19 cellular contexts compared by ENCODE assay signal in genomic region chr1:43370564-43370963, GRCh38. TPM values are rescaled to one million over a fixed set of nuclear protein-coding genes. Genes with fewer than 3 reads are reported as not detected.
DNase-seq lines count a peak whose midpoint lies in the region; ATAC-seq and TF ChIP-seq lines count a peak whose summit lies in the region.
"Had no signal": no experiment of that assay in that cellular context is flagged by ENCODE, and none has a peak within 500 bp of the region (broad histone marks: within the 10 kb centered on the region; RNA-seq: fewer than 3 reads in every experiment).

No MANE protein-coding gene starts in this region.

- no peak overlapping the region for H3K9ac ChIP-seq in colonic mucosa (ENCODE audit: low read depth in 2 of 2, low read length in 2 of 2)
- H3K9ac ChIP-seq: SK-N-SH had no signal

- H3K27me3 ChIP-seq in ACC112 (ENCODE audit: insufficient read depth, low read length) (no peaks in the 10 kb centered on the region), right atrium auricular region (no peaks in the 10 kb centered on the region), colonic mucosa (no peaks in the 10 kb centered on the region)
- H3K27me3 ChIP-seq in CD8-positive, alpha-beta memory T cell (ENCODE audit: insufficient read depth, low read length, poor library complexity, severe bottlenecking): no peaks in the 10 kb centered on the region
- H3K27me3 ChIP-seq: left lung, Peyer's patch, testis had no signal

- no peaks in the 10 kb centered on the region for H3K27me3 Mint-ChIP-seq in CD8-positive, alpha-beta memory T cell
- H3K27me3 Mint-ChIP-seq in T-helper 17 cell: no peaks in the 10 kb centered on the region
- no peaks in the 10 kb centered on the region for H3K27me3 Mint-ChIP-seq in naive thymus-derived CD8-positive, alpha-beta T cell

- peak overlapping the region in 4 of 7 donors; percentile 59 to 80 (median 70) for H3K4me3 Mint-ChIP-seq in CD8-positive, alpha-beta memory T cell
- peak overlapping the region; percentile 74 for H3K4me3 Mint-ChIP-seq in T-helper 17 cell
- peak overlapping the region in 5 of 10 donors; percentile 3 to 61 (median 20) for H3K4me3 Mint-ChIP-seq in naive thymus-derived CD8-positive, alpha-beta T cell

- CTCF ChIA-PET in CD8-positive, alpha-beta memory T cell (lab: Charles Lee): interaction anchor here (1.2 kb wide), 1 partner anchor 12 kb away, joined by 3 read pairs; no protein-coding TSS in a partner anchor

- H3K36me3 ChIP-seq in ACC112 (ENCODE audit: insufficient read depth, low read length): no peaks in the 10 kb centered on the region
- no peaks in the 10 kb centered on the region for H3K36me3 ChIP-seq in CD8-positive, alpha-beta memory T cell (ENCODE audit: insufficient read depth, low read length)
- H3K36me3 ChIP-seq in right atrium auricular region: no peaks in the 10 kb centered on the region
- H3K36me3 ChIP-seq in colonic mucosa: no peaks in the 10 kb centered on the region
- H3K36me3 ChIP-seq: Peyer's patch had no signal

- TF ChIP-seq CTCF in right atrium auricular region (IDR thresholded peaks at IDR 0.05) (no peak), colonic mucosa (IDR thresholded peaks at IDR 0.05) (no peak)

- peaks cover 40% of the 10 kb centered on the region for H3K79me2 ChIP-seq in ACC112 (ENCODE audit: control insufficient read depth, insufficient read depth, low read length, unreplicated experiment)

- no peak for ATAC-seq in T-helper 17 cell
- no peak for ATAC-seq in naive thymus-derived CD8-positive, alpha-beta T cell
- ATAC-seq: left lung had no signal

- no peaks in the 10 kb centered on the region for H3K9me3 ChIP-seq in CD8-positive, alpha-beta memory T cell (ENCODE audit: low read length)
- no peaks in the 10 kb centered on the region for H3K9me3 ChIP-seq in T-helper 17 cell (ENCODE audit: control insufficient read depth, low read length, poor library complexity, severe bottlenecking)
- no peaks in the 10 kb centered on the region for H3K9me3 ChIP-seq in right atrium auricular region
- H3K9me3 ChIP-seq in colonic mucosa: no peaks in the 10 kb centered on the region
- H3K9me3 ChIP-seq: left lung, Peyer's patch, SK-N-SH, testis had no signal

- H3K4me3 ChIP-seq in ACC112 (ENCODE audit: low read depth, low read length) (no peak overlapping the region), right atrium auricular region (no peak overlapping the region), colonic mucosa (no peak overlapping the region)
- H3K4me3 ChIP-seq in CD8-positive, alpha-beta memory T cell (ENCODE audit: low read length): no peak overlapping the region
- H3K4me3 ChIP-seq: left lung, Peyer's patch, testis had no signal

- H3K9me3 Mint-ChIP-seq in CD8-positive, alpha-beta memory T cell: no peaks in the 10 kb centered on the region
- H3K9me3 Mint-ChIP-seq in naive thymus-derived CD8-positive, alpha-beta T cell: no peaks in the 10 kb centered on the region

- DNase-seq in CD8-positive, alpha-beta memory T cell: no peak
- DNase-seq in T-helper 17 cell (no peak), right atrium auricular region (ENCODE audit: low spot score) (no peak), colonic mucosa (no peak), DMS79 (lab: John Stamatoyannopoulos, UW) (no peak)
- DNase-seq in naive thymus-derived CD8-positive, alpha-beta T cell: no peak
- DNase-seq: activated CD4-positive, alpha-beta T cell treated with anti-CD3 and anti-CD28 coated beads for 48 hours; GOT3; head of caudate nucleus; left lung; NCI-H345; occipital lobe; Peyer's patch; retina; SK-N-SH; testis had no signal

- H3K27ac Mint-ChIP-seq in CD8-positive, alpha-beta memory T cell: peak overlapping the region in 5 of 8 donors; percentile 35 to 90 (median 69)
- no peak overlapping the region for H3K27ac Mint-ChIP-seq in T-helper 17 cell
- peak overlapping the region in 6 of 10 donors; percentile 6 to 87 (median 52) for H3K27ac Mint-ChIP-seq in naive thymus-derived CD8-positive, alpha-beta T cell

- H3K36me3 Mint-ChIP-seq in CD8-positive, alpha-beta memory T cell: peaks cover 0 to 12% (median under 1%) of the 10 kb centered on the region in 3 donors
- H3K36me3 Mint-ChIP-seq in T-helper 17 cell (ENCODE audit: low read depth): peaks cover 5% of the 10 kb centered on the region
- H3K36me3 Mint-ChIP-seq in naive thymus-derived CD8-positive, alpha-beta T cell: peaks cover 0 to 7% (median 0%) of the 10 kb centered on the region in 3 donors

- no peak overlapping the region for H2AFZ ChIP-seq in ACC112 (ENCODE audit: low read length, unreplicated experiment)

- POLR2A ChIA-PET in CD8-positive, alpha-beta memory T cell (lab: Charles Lee): interaction anchor here (0.9 kb wide), 1 partner anchor 337 kb away, joined by 3 read pairs; the partner anchor contains the start of gene ST3GAL3
- POLR2A ChIA-PET in naive thymus-derived CD8-positive, alpha-beta T cell (lab: Charles Lee): interaction anchor here (0.6 to 1.0 kb wide), 2 partner anchors 10 to 18 kb away, joined by 3 to 5 read pairs; no protein-coding TSS in a partner anchor

- H3K4me1 ChIP-seq in ACC112 (ENCODE audit: control insufficient read depth, insufficient read depth, low read length, unreplicated experiment): peaks cover 52% of the 10 kb centered on the region
- peaks cover 20% of the 10 kb centered on the region for H3K4me1 ChIP-seq in CD8-positive, alpha-beta memory T cell (ENCODE audit: insufficient read depth, low read length)
- H3K4me1 ChIP-seq in right atrium auricular region: peaks cover 0 to 47% of the 10 kb centered on the region in 2 donors
- H3K4me1 ChIP-seq in colonic mucosa: peaks cover 8% of the 10 kb centered on the region

- H3K27ac ChIP-seq in ACC112 (ENCODE audit: low read depth, low read length) (peak overlapping the region; percentile 92; the same call in 1 of the 2 replicates), right atrium auricular region (no peak overlapping the region), colonic mucosa (no peak overlapping the region)
- no peak overlapping the region for H3K27ac ChIP-seq in CD8-positive, alpha-beta memory T cell (ENCODE audit: low read depth, low read length)
- H3K27ac ChIP-seq: left lung, Peyer's patch, testis had no signal

- intact Hi-C loops in colonic mucosa (cut with DNase I): no loop called here

- peaks cover 28 to 42% (median 37%) of the 10 kb centered on the region in 3 donors for H3K4me1 Mint-ChIP-seq in CD8-positive, alpha-beta memory T cell
- H3K4me1 Mint-ChIP-seq in T-helper 17 cell: peaks cover 28% of the 10 kb centered on the region
- H3K4me1 Mint-ChIP-seq in naive thymus-derived CD8-positive, alpha-beta T cell: peaks cover 23 to 42% (median 37%) of the 10 kb centered on the region in 4 donors

RNA-seq across cellular contexts. Expression of gene ELOVL1, which starts 2.8 kb away (rescaled TPM):
- 10 to 100 TPM; 89.1 to 98.8 TPM for total RNA-seq in CD8-positive, alpha-beta memory T cell
- 83.9 TPM for polyA plus RNA-seq in CD8-positive, alpha-beta memory T cell
- total RNA-seq in T-helper 17 cell (10 to 100 TPM; 32.3 to 36.9 TPM), right atrium auricular region (10 to 100 TPM; 24.3 to 41.4 TPM), colonic mucosa (100 to 1,000 TPM; 165 to 176 TPM)
- total RNA-seq in naive thymus-derived CD8-positive, alpha-beta T cell: 10 to 100 TPM; 30.3 to 30.8 TPM
- 10 to 100 TPM; 39.8 to 49.4 (median 45.4) TPM for polyA plus RNA-seq in naive thymus-derived CD8-positive, alpha-beta T cell

RNA-seq across cellular contexts. Expression of gene CDC20, which starts 11.8 kb away (rescaled TPM):
- 100 to 1,000 TPM; 118 to 129 TPM for total RNA-seq in CD8-positive, alpha-beta memory T cell
- polyA plus RNA-seq in CD8-positive, alpha-beta memory T cell: 0.37 TPM
- under 1 TPM; 0.65 to 0.97 TPM for total RNA-seq in T-helper 17 cell
- under 1 TPM; 0.39 to 0.77 TPM for total RNA-seq in naive thymus-derived CD8-positive, alpha-beta T cell
- polyA plus RNA-seq in naive thymus-derived CD8-positive, alpha-beta T cell: under 1 TPM in 1 of 3 donors, not detected in 2; 0.59 TPM
- 1 to 10 TPM in 1 of 2 donors, under 1 TPM in 1; 0.63 to 2.5 TPM for total RNA-seq in right atrium auricular region
- 100 to 1,000 TPM in 1 of 2 donors, 10 to 100 TPM in 1; 42.6 to 201 TPM for total RNA-seq in colonic mucosa

RNA-seq across cellular contexts. Expression of gene MED8, which starts 19.0 kb away (rescaled TPM):
- 10 to 100 TPM; 40.5 to 41.3 TPM for total RNA-seq in CD8-positive, alpha-beta memory T cell
- polyA plus RNA-seq in CD8-positive, alpha-beta memory T cell: 36.7 TPM
- 10 to 100 TPM; 13.7 to 16.4 TPM for total RNA-seq in T-helper 17 cell
- 10 to 100 TPM; 28.5 to 29.8 TPM for total RNA-seq in naive thymus-derived CD8-positive, alpha-beta T cell
- polyA plus RNA-seq in naive thymus-derived CD8-positive, alpha-beta T cell: 10 to 100 TPM; 16.8 to 34.7 (median 30.6) TPM
- 10 to 100 TPM; 18.8 to 21.3 TPM for total RNA-seq in right atrium auricular region
- total RNA-seq in colonic mucosa: 10 to 100 TPM; 39.2 to 51.3 TPM

RNA-seq across cellular contexts. Expression of gene SZT2, which starts 19.1 kb away (rescaled TPM):
- 10 to 100 TPM; 34.4 to 35.1 TPM for total RNA-seq in CD8-positive, alpha-beta memory T cell
- polyA plus RNA-seq in CD8-positive, alpha-beta memory T cell: 7.2 TPM
- total RNA-seq in T-helper 17 cell: 10 to 100 TPM; 87.0 to 92.1 TPM
- total RNA-seq in naive thymus-derived CD8-positive, alpha-beta T cell: 100 to 1,000 TPM; 133 to 138 TPM
- 1 to 10 TPM; 2.1 to 7.9 (median 4.9) TPM for polyA plus RNA-seq in naive thymus-derived CD8-positive, alpha-beta T cell
- 10 to 100 TPM; 17.5 to 22.8 TPM for total RNA-seq in right atrium auricular region
- 10 to 100 TPM; 34.8 to 50.5 TPM for total RNA-seq in colonic mucosa

RNA-seq across cellular contexts. Expression of gene MPL, which starts 32.9 kb away (rescaled TPM):
- total RNA-seq in CD8-positive, alpha-beta memory T cell: not detected
- polyA plus RNA-seq in CD8-positive, alpha-beta memory T cell: not detected
- total RNA-seq in T-helper 17 cell (10 to 100 TPM in 1 of 2 donors, under 1 TPM in 1; 0.94 to 16.6 TPM), right atrium auricular region (under 1 TPM in 1 of 2 donors, not detected in 1; 0.39 TPM), colonic mucosa (under 1 TPM in 1 of 2 donors, not detected in 1; 0.12 TPM)
- not detected for total RNA-seq in naive thymus-derived CD8-positive, alpha-beta T cell
- not detected for polyA plus RNA-seq in naive thymus-derived CD8-positive, alpha-beta T cell
- total RNA-seq: astrocyte, cerebellum, occipital lobe, Peyer's patch had no signal
- polyA plus RNA-seq: SK-N-SH had no signal

Comparison
In these comparisons a context has a peak if more than half of its experiments do, and no peak if none do; other contexts are left out.
1. RNA of gene CDC20, which starts 11.8 kb away (total RNA-seq): 42.6 to 201 TPM in colonic mucosa and 118 to 129 TPM in CD8-positive, alpha-beta memory T cell; 0.63 to 2.5 TPM in right atrium auricular region, 0.65 to 0.97 TPM in T-helper 17 cell and 0.39 to 0.77 TPM in naive thymus-derived CD8-positive, alpha-beta T cell; every median in the first group is over 10 times any median in the second.